ENCODE assay signal across 20 cellular contexts in genomic region chr17:64223283-64223682, GRCh38. TPM values are rescaled to one million over a fixed set of nuclear protein-coding genes. Genes with fewer than 3 reads are reported as not detected.
DNase-seq lines count a peak whose midpoint lies in the region; ATAC-seq, FAIRE-seq and TF ChIP-seq lines count a peak whose summit lies in the region.
"Had no signal": no experiment of that assay in that cellular context is flagged by ENCODE, and none has a peak within 500 bp of the region (broad histone marks: within the 10 kb centered on the region; RNA-seq: fewer than 3 reads in every experiment).

No MANE protein-coding gene starts in this region.

- peak; percentile 28 to 73 (median 52) for ATAC-seq in pancreas
- ATAC-seq in GM19023 (IDR thresholded peaks at IDR 0.05; ENCODE audit: unreplicated experiment): no peak
- ATAC-seq: A549, GM12878, Panc1 had no signal

- no peaks in the 10 kb centered on the region for H3K36me3 ChIP-seq in pancreas
- H3K36me3 ChIP-seq: BE2C, SJCRH30 had no signal

- TF ChIP-seq CTCF in C4-2B (conservative IDR thresholded peaks at IDR 0.05) (no peak), pancreas (IDR thresholded peaks at IDR 0.05) (no peak)

- H3K4me1 ChIP-seq in pancreas: peaks cover 9 to 23% (median 21%) of the 10 kb centered on the region in 3 donors
- H3K4me1 ChIP-seq: A549, SJCRH30 had no signal

- WGBS in pancreas, 2 donors: 18 to 29% methylated on average over 2 of the region's 2 CpGs

- intact Hi-C loops in pancreas (cut with DNase I): no loop called here

- H3K27ac ChIP-seq in C4-2B (peak overlapping the region; percentile 96), pancreas (no peak overlapping the region)
- H3K27ac ChIP-seq: A549, KMS-11, SJCRH30 had no signal

- no peak overlapping the region for H3K4me3 ChIP-seq in pancreas
- H3K4me3 ChIP-seq: A549, GM12878, SJCRH30 had no signal

- no peaks in the 10 kb centered on the region for H3K9me3 ChIP-seq in pancreas
- H3K9me3 ChIP-seq: A549, SJCRH30 had no signal

- FAIRE-seq in pancreas (lab: Jason Lieb, UNC): no peak
- FAIRE-seq: A549, GM12878 had no signal

- no peaks in the 10 kb centered on the region for H3K27me3 ChIP-seq in pancreas
- H3K27me3 ChIP-seq: BE2C, SJCRH30 had no signal

- DNase-seq in NCI-H1694 treated with DMSO at 0.1 percent for 48 hours (lab: John Stamatoyannopoulos, UW) (peak; percentile 67), cerebellar cortex (ENCODE audit: low spot score) (peak; percentile 74), pancreas (no peak), cortex of kidney (lab: John Stamatoyannopoulos, UW) (no peak)
- DNase-seq in effector CD4-positive, alpha-beta T cell: no peak
- DNase-seq in activated T-cell treated with anti-CD3 and anti-CD28 coated beads, Interleukin-2, amount 50 U/mL, for 48 hours: no peak
- DNase-seq: BE2C; CD4-positive, CD25-positive, alpha-beta regulatory T cell; GOT3; HCEC 1CT; IMR-90; NCI-H1105; NCI-H146; SJCRH30 had no signal

RNA-seq across cellular contexts. Expression of gene TEX2, which starts 39.8 kb away (rescaled TPM):
- total RNA-seq in pancreas: 10 to 100 TPM; 19.5 to 30.3 (median 26.5) TPM
- 1 to 10 TPM; 8.9 TPM for polyA plus RNA-seq in pancreas

Comparison
In these comparisons a context has a peak if more than half of its experiments do, and no peak if none do; other contexts are left out.
1. DNase-seq: peak in NCI-H1694 treated with DMSO at 0.1 percent for 48 hours (single experiment) and cerebellar cortex (single experiment); none in pancreas (0 of 6), effector CD4-positive, alpha-beta T cell (single experiment), cortex of kidney (single experiment) and activated T-cell treated with anti-CD3 and anti-CD28 coated beads, Interleukin-2, amount 50 U/mL, for 48 hours (0 of 2).